In the genomic region with DNA sequence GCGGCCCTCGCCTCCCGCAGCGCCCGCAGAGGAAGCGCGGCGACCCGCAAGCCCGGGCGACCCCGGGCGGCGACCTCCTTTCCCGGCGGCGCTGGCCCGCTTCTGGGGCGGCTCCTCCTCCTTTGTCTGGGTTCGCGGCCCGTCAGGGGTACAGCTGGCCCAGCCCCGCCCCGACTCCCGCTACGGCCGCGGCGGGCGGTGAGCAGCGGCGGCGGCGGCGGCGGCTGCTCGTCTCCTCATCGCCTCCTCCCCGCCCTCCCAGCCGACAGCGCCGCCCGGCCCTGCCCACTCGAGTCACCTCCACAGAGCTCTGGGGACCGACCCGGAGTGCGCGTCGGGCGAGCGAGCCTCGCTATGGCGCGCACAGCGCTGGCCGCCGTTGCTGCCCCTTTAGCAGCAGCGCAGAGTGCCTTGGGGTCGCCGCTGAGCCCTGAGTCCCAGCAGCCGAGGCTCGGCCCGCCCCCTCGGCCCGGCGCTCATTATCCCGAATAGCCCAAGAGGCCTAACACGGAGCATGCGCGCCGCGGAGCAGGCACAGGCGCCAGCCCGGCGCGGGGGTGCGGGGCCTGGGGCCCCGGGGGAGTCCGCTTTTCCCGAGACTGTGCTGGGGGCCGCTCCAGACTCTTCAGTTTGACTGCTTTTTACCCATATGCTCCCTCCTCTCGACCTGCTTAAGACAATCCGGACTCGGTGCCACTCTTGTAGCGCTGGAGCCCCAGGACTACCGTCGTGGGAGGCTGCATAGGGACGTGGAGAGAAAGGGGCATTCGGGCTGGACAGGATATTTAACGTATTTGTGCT, we compare ENCODE assay signal across 8 cellular contexts. TPM values are rescaled to one million over a fixed set of nuclear protein-coding genes. Genes with fewer than 3 reads are reported as not detected.
A peak's percentile ranks its signal among the peaks of the same experiment; 100 is the strongest.
DNase-seq lines count a peak whose midpoint lies in the region; ATAC-seq and TF ChIP-seq lines count a peak whose summit lies in the region.

Gene SOS2, minus strand, starts transcription at position 104 of the 801 bp plus-strand sequence. CDS start 295 bp downstream, outside the sequence.

- no peak within 1 kb of the TSS for H2AK5ac ChIP-seq in neuronal stem cell (ENCODE audit: low read depth, low read length)

- peaks cover 2% of the 10 kb centered on the region for H3K79me1 ChIP-seq in neuronal stem cell (ENCODE audit: low read depth, low read length)

- peak within 1 kb of the TSS; percentile 98 for H3K14ac ChIP-seq in neuronal stem cell (ENCODE audit: low read length)

- H3K9me3 ChIP-seq in Loucy (ENCODE audit: insufficient read depth, low read depth, low read length), result no peaks in the 10 kb centered on the region
- H3K9me3 ChIP-seq in SJCRH30 (replicated peaks), result no peaks in the 10 kb centered on the region; the same call in 1 of the 2 replicates
- H3K9me3 ChIP-seq in neuronal stem cell (replicated peaks in 1 of 2; ENCODE audit: control insufficient read depth in 2 of 2, insufficient read depth in 1 of 2, low read depth in 1 of 2, low read length in 2 of 2), result peaks cover 0 to 13% of the 10 kb centered on the region in 2 donors

- H3K4me1 ChIP-seq in Loucy (ENCODE audit: insufficient read depth, low read length, poor library complexity, severe bottlenecking) (peaks cover 31% of the 10 kb centered on the region), SJCRH30 (peaks cover 4% of the 10 kb centered on the region; the same call in 1 of the 2 replicates), foreskin keratinocyte (peaks cover 3% of the 10 kb centered on the region), neuronal stem cell (ENCODE audit: control insufficient read depth in 2 of 2, insufficient read depth in 1 of 2, low read depth in 1 of 2, low read length in 2 of 2) (peaks cover 2 to 4% of the 10 kb centered on the region in 2 donors)

- peak within 1 kb of the TSS; percentile 95 for H2AFZ ChIP-seq in Loucy (ENCODE audit: low read length)
- peak within 1 kb of the TSS; percentile 96 for H2AFZ ChIP-seq in neuronal stem cell (ENCODE audit: low read length)

- TF ChIP-seq CTCF in Loucy (conservative IDR thresholded peaks at IDR 0.05; ENCODE audit: low read length), result no peak
- peak; percentile 40 for TF ChIP-seq CTCF in foreskin keratinocyte (conservative IDR thresholded peaks at IDR 0.05)
- TF ChIP-seq CTCF in subcutaneous adipose tissue (IDR thresholded peaks at IDR 0.05; ENCODE audit: low read depth), result no peak

- H3K36me3 ChIP-seq in H7 (replicated peaks; ENCODE audit: control insufficient read depth, insufficient read depth, low read length), result no peaks in the 10 kb centered on the region
- no peaks in the 10 kb centered on the region for H3K36me3 ChIP-seq in Loucy (ENCODE audit: insufficient read depth, low read length)
- peaks cover 6% of the 10 kb centered on the region; the same call in 1 of the 2 replicates for H3K36me3 ChIP-seq in SJCRH30
- H3K36me3 ChIP-seq in neuronal stem cell (replicated peaks in 1 of 2; ENCODE audit: control insufficient read depth in 2 of 2, insufficient read depth in 2 of 2, low read length in 2 of 2), result no peaks in the 10 kb centered on the region

- H2BK15ac ChIP-seq in neuronal stem cell (ENCODE audit: low read length), result peak within 1 kb of the TSS; percentile 81

- peak within 1 kb of the TSS; percentile 97 for H2BK5ac ChIP-seq in neuronal stem cell (ENCODE audit: low read length)

- peak within 1 kb of the TSS; percentile 100 for H3K23ac ChIP-seq in neuronal stem cell (ENCODE audit: low read depth, low read length, poor library complexity)

- peaks cover 43% of the 10 kb centered on the region for H3K79me2 ChIP-seq in Loucy (ENCODE audit: insufficient read depth, low read length)

- DNase-seq in G401 (ENCODE audit: low spot score), result peak; percentile 84
- DNase-seq in H7, result peak; percentile 95
- DNase-seq in SJCRH30, result peak; percentile 89 to 92
- DNase-seq in activated gamma-delta T cell treated with anti-CD3 and anti-CD28 coated beads, Interleukin-2, amount 50 U/mL, for 16 hours (ENCODE audit: low read depth), result peak; percentile 70
- DNase-seq in foreskin keratinocyte, result peak; percentile 60 to 82
- DNase-seq in neuronal stem cell (ENCODE audit: low spot score), result peak; percentile 91

- H3K9ac ChIP-seq in Loucy (ENCODE audit: low read depth, low read length, poor library complexity, severe bottlenecking) (peak within 1 kb of the TSS; percentile 75), neuronal stem cell (ENCODE audit: low read depth, low read length, poor library complexity) (peak within 1 kb of the TSS; percentile 98)

- H3K9me2 ChIP-seq in Loucy (replicated peaks; ENCODE audit: low read depth, low read length), result no peaks in the 10 kb centered on the region

- peak; percentile 94 for ATAC-seq in foreskin keratinocyte

- peak within 1 kb of the TSS; percentile 98 for H3K18ac ChIP-seq in neuronal stem cell (ENCODE audit: low read length)

- H3K4me3 ChIP-seq in H7 (ENCODE audit: insufficient read depth, low read depth, low read length) (peak within 1 kb of the TSS; percentile 72), Loucy (ENCODE audit: low read length, poor library complexity, severe bottlenecking) (peak within 1 kb of the TSS; percentile 75), SJCRH30 (peak within 1 kb of the TSS; percentile 83), neuronal stem cell (ENCODE audit: low read length in 2 of 2) (peak within 1 kb of the TSS; percentile 56 to 98)

- in situ Hi-C loops in G401 (cut with HindIII; ENCODE audit: low sequenced_read_pairs), result no loop called here

- H3K4ac ChIP-seq in neuronal stem cell (ENCODE audit: low read length), result no peak within 1 kb of the TSS

- H2BK12ac ChIP-seq in neuronal stem cell (ENCODE audit: low read length), result no peak within 1 kb of the TSS

- H2BK120ac ChIP-seq in neuronal stem cell (ENCODE audit: low read depth, low read length), result no peak within 1 kb of the TSS

- H4K20me1 ChIP-seq in Loucy (ENCODE audit: insufficient read depth, low read length, poor library complexity, severe bottlenecking), result peaks cover 23% of the 10 kb centered on the region

- H4K91ac ChIP-seq in neuronal stem cell (ENCODE audit: low read depth, low read length, poor library complexity), result peak within 1 kb of the TSS; percentile 12

- H3K27ac ChIP-seq in SJCRH30 (peak within 1 kb of the TSS; percentile 77), foreskin keratinocyte (peak within 1 kb of the TSS; percentile 78), neuronal stem cell (replicated peaks; ENCODE audit: low read length) (peak within 1 kb of the TSS; percentile 99)

- WGBS in neuronal stem cell (ENCODE audit: extremely low coverage in 2 of 2, insufficient read length in 2 of 2, insufficient replicate concordance in 1 of 2), 2 donors, result no CpG with 5 or more reads among the region's 90 CpGs

- peaks cover 3% of the 10 kb centered on the region; the same call in 1 of the 2 replicates for H3F3A ChIP-seq in Loucy (ENCODE audit: low read depth)

- H4K8ac ChIP-seq in neuronal stem cell (ENCODE audit: low read depth, low read length), result no peak within 1 kb of the TSS

- H3K27me3 ChIP-seq in H7 (ENCODE audit: control insufficient read depth, insufficient read depth, low read length), result no peaks in the 10 kb centered on the region
- no peaks in the 10 kb centered on the region for H3K27me3 ChIP-seq in Loucy (ENCODE audit: insufficient read depth, low read length, poor library complexity, severe bottlenecking)
- no peaks in the 10 kb centered on the region for H3K27me3 ChIP-seq in SJCRH30
- no peaks in the 10 kb centered on the region for H3K27me3 ChIP-seq in foreskin keratinocyte
- no peaks in the 10 kb centered on the region for H3K27me3 ChIP-seq in neuronal stem cell (ENCODE audit: control insufficient read depth in 3 of 3, insufficient read depth in 3 of 3, low read depth in 1 of 3, low read length in 3 of 3)

- H3K4me2 ChIP-seq in Loucy (ENCODE audit: low read depth, low read length, poor library complexity, severe bottlenecking), result peak within 1 kb of the TSS; percentile 93
- H3K4me2 ChIP-seq in neuronal stem cell (ENCODE audit: insufficient read depth, low read length, poor library complexity, severe bottlenecking), result peak within 1 kb of the TSS; percentile 63

RNA-seq across cellular contexts. Expression of gene SOS2, which starts in this region (rescaled TPM):
- total RNA-seq in G401 (2014; rRNA removed; shearing (Covaris generic)), result 7.9 and 20.0 TPM in 2 replicates
- total RNA-seq in H7 (2014; rRNA removed; shearing (Covaris generic)), result 12.9 and 16.1 TPM in 2 replicates
- total RNA-seq in SJCRH30 (2014; rRNA removed; shearing (Covaris generic)), result 30.6 and 30.7 TPM in 2 replicates
- total RNA-seq in foreskin keratinocyte (12.7 and 14.9 TPM in 2 replicates), subcutaneous adipose tissue (10 to 100 TPM; 39.4 to 50.2 (median 41.5) TPM)
- polyA plus RNA-seq in foreskin keratinocyte, result 3.0 and 3.2 TPM in 2 replicates
- 10.6 TPM for polyA plus RNA-seq in neuronal stem cell (2013, experiment 1 of 2)
- polyA plus RNA-seq in neuronal stem cell (2013, experiment 2 of 2), result 10.1 TPM

Comparison
In these comparisons a context has a peak if more than half of its experiments do, and no peak if none do; other contexts are left out.
1. Peak in every context shown above with its lines: DNase-seq, ATAC-seq, H3K4me3 ChIP-seq and H3K27ac ChIP-seq.